Comparison of ENCODE assay signal across 8 cellular contexts in genomic region chr4:5710065-5710961, GRCh38. TPM values are rescaled to one million over a fixed set of nuclear protein-coding genes. Genes with fewer than 3 reads are reported as not detected.
DNase-seq lines count a peak whose midpoint lies in the region; ATAC-seq, FAIRE-seq and TF ChIP-seq lines count a peak whose summit lies in the region.

No MANE protein-coding gene starts in this region.

- no peaks in the 10 kb centered on the region for H3K27me3 ChIP-seq in BJ (ENCODE audit: control insufficient read depth, insufficient read depth, low read length)
- peaks cover 35% of the 10 kb centered on the region for H3K27me3 ChIP-seq in HUES48 (ENCODE audit: control insufficient read depth, insufficient read depth, low read length)
- peaks cover 2 to 18% of the 10 kb centered on the region in 2 experiments; a peak in 3 of 5 replicates for H3K27me3 ChIP-seq in K562 (ENCODE audit: control insufficient read depth in 2 of 2, insufficient read depth in 2 of 2, low read length in 2 of 2)
- peaks cover 0 to 15% (median 5%) of the 10 kb centered on the region in 5 donors for H3K27me3 ChIP-seq in subcutaneous abdominal adipose tissue (ENCODE audit: control insufficient read depth in 5 of 5, insufficient read depth in 4 of 5, low read length in 5 of 5)

- DNase-seq in BJ (ENCODE audit: low read depth), result no peak
- DNase-seq in K562 (ENCODE audit: extremely low read depth in 1 of 4, low spot score in 3 of 4), result no peak
- DNase-seq in immature natural killer cell, result no peak
- DNase-seq in globus pallidus (ENCODE audit: low spot score), result no peak
- DNase-seq in activated CD4-positive, alpha-beta T cell treated with anti-CD3 and anti-CD28 coated beads for 48 hours, result no peak
- DNase-seq in SKM-1 (lab: John Stamatoyannopoulos, UW; ENCODE audit: unreplicated experiment), result no peak

- peak; percentile 57 for ATAC-seq in K562

- H3K4me1 ChIP-seq in HUES48 (ENCODE audit: control insufficient read depth, insufficient read depth, low read length) (peaks cover 18% of the 10 kb centered on the region), K562 (replicated peaks in 1 of 2; ENCODE audit: control insufficient read depth in 2 of 2, insufficient read depth in 2 of 2, low read length in 2 of 2) (peaks cover 0 to 20% of the 10 kb centered on the region in 2 experiments; a peak in 4 of 5 replicates), subcutaneous abdominal adipose tissue (ENCODE audit: control insufficient read depth in 5 of 5, insufficient read depth in 5 of 5, low read length in 5 of 5) (peaks cover 4 to 51% (median 39%) of the 10 kb centered on the region in 5 donors)

- WGBS in K562 (ENCODE audit: insufficient coverage, low coverage, missing lambda C conversion rate), result 3% methylated on average over 13 of the region's 13 CpGs

- peak overlapping the region; percentile 66 for H3K4me3 ChIP-seq in BJ (ENCODE audit: low read depth, low read length)
- H3K4me3 ChIP-seq in HUES48 (ENCODE audit: low read depth, low read length), result peak overlapping the region; percentile 62
- peak overlapping the region; percentile 28; the same call in 1 of the 2 replicates for H3K4me3 ChIP-seq in K562
- peak overlapping the region; percentile 38 to 75 (median 66) for H3K4me3 ChIP-seq in subcutaneous abdominal adipose tissue (ENCODE audit: low read depth in 1 of 5, low read length in 5 of 5)

- CTCF ChIA-PET in BJ (lab: Yijun Ruan, JAX) (interaction anchor here (0.7 to 2.0 kb wide), 9 partner anchors 11 to 103 kb away, joined by 3 to 6 read pairs (median 3); no protein-coding TSS in a partner anchor), K562 (lab: Yijun Ruan, JAX; ENCODE audit: low intra/inter-chr PET ratio) (no interaction called here)

- no peak for TF ChIP-seq RAD21 in K562 (CRISPR knock-in tag; conservative IDR thresholded peaks at IDR 0.05 in 1 of 2, IDR thresholded peaks at IDR 0.05 in 1 of 2)

- H3K9me3 Mint-ChIP-seq in immature natural killer cell, result peaks cover 5 to 7% (median 5%) of the 10 kb centered on the region in 6 donors

- H3K27ac ChIP-seq in HUES48 (ENCODE audit: low read depth, low read length) (no peak overlapping the region), K562 (ENCODE audit: extremely low read depth, low read depth, low read length) (peak overlapping the region; percentile 22; the same call in 1 of the 3 replicates), subcutaneous abdominal adipose tissue (ENCODE audit: low read depth, low read length) (peak overlapping the region; percentile 55)

- H3K36me3 ChIP-seq in BJ (ENCODE audit: control insufficient read depth, insufficient read depth, low read length), result peaks cover 2% of the 10 kb centered on the region; the same call in 1 of the 2 replicates
- H3K36me3 ChIP-seq in HUES48 (ENCODE audit: control insufficient read depth, insufficient read depth, low read length), result no peaks in the 10 kb centered on the region
- H3K36me3 ChIP-seq in K562 (ENCODE audit: control insufficient read depth, insufficient read depth, low read length), result no peaks in the 10 kb centered on the region
- H3K36me3 ChIP-seq in subcutaneous abdominal adipose tissue (ENCODE audit: control insufficient read depth in 5 of 5, insufficient read depth in 5 of 5, low read length in 5 of 5), result no peaks in the 10 kb centered on the region

- BruUV-seq in K562 (replicated peaks; lab: Mats Ljungman, UMichigan), result no TSS peak

- H3K9me3 ChIP-seq in HUES48 (ENCODE audit: control insufficient read depth, insufficient read depth, low read length), result no peaks in the 10 kb centered on the region
- peaks cover 7% of the 10 kb centered on the region; the same call in 1 of the 2 replicates for H3K9me3 ChIP-seq in K562 (replicated peaks; ENCODE audit: control insufficient read depth, insufficient read depth, low read depth, low read length)
- peaks cover 3 to 9% (median 4%) of the 10 kb centered on the region in 5 donors for H3K9me3 ChIP-seq in subcutaneous abdominal adipose tissue (ENCODE audit: control insufficient read depth in 5 of 5, low read length in 5 of 5)

- FAIRE-seq in K562 (lab: Jason Lieb, UNC), result no peak

- H3K9ac ChIP-seq in HUES48 (ENCODE audit: low read depth, low read length), result no peak overlapping the region
- H3K9ac ChIP-seq in K562 (ENCODE audit: insufficient read depth in 1 of 2, low read depth in 2 of 2, low read length in 2 of 2), result no peak overlapping the region
- H3K9ac ChIP-seq in subcutaneous abdominal adipose tissue (ENCODE audit: low read length in 5 of 5), result peak overlapping the region in 2 of 5 donors; percentile 48 to 61

- H3K79me2 ChIP-seq in K562 (ENCODE audit: control insufficient read depth, insufficient read depth, low read length), result no peaks in the 10 kb centered on the region

- intact Hi-C loops in K562 (cut with micrococcal nuclease), result no loop called here

- H2AFZ ChIP-seq in K562 (ENCODE audit: low read depth, low read length), result peak overlapping the region; percentile 62

- no peak for TF ChIP-seq EP300 in K562 (IDR thresholded peaks at IDR 0.05; ENCODE audit: low read length)

- H3K27me3 Mint-ChIP-seq in immature natural killer cell (ENCODE audit: low read depth in 3 of 3), result peaks cover 9 to 33% (median 16%) of the 10 kb centered on the region in 3 donors

- peaks cover 0 to 3% (median 0%) of the 10 kb centered on the region in 3 donors for H3K36me3 Mint-ChIP-seq in immature natural killer cell

- H3K9me1 ChIP-seq in K562 (ENCODE audit: control insufficient read depth, insufficient read depth, low read length), result no peaks in the 10 kb centered on the region

- peak overlapping the region in 4 of 5 donors; percentile 34 to 67 (median 54) for H3K4me3 Mint-ChIP-seq in immature natural killer cell

- no peaks in the 10 kb centered on the region for H4K20me1 ChIP-seq in K562 (replicated peaks; ENCODE audit: control insufficient read depth, insufficient read depth, low read length)

- H3K4me2 ChIP-seq in K562 (ENCODE audit: insufficient read depth, low read length), result peak overlapping the region; percentile 25; the same call in 1 of the 2 replicates

- POLR2A ChIA-PET in BJ (lab: Charles Lee), result no interaction called here
- POLR2A ChIA-PET in K562 (lab: Yijun Ruan, JAX), result interaction anchor here (0.7 kb wide), 1 partner anchor 616 kb away, joined by 3 read pairs; no protein-coding TSS in a partner anchor

- peak; percentile 59 for TF ChIP-seq CTCF in BJ (IDR thresholded peaks at IDR 0.05; ENCODE audit: insufficient read depth, low read depth, low read length)
- 0 out of 6 replicates have a peak, but pooled peaks of 1 of the 3 experiments have one; percentile 27 for TF ChIP-seq CTCF in K562 (IDR thresholded peaks at IDR 0.05 in 2 of 3, conservative IDR thresholded peaks at IDR 0.05 in 1 of 3; ENCODE audit: insufficient read depth in 2 of 3, low read depth in 1 of 3, low read length in 3 of 3)

- in situ Hi-C loops in K562 (cut with MboI), result no loop called here

- TF ChIP-seq POLR2A in K562 (conservative IDR thresholded peaks at IDR 0.05), result no peak

- H3K4me1 Mint-ChIP-seq in immature natural killer cell, result peaks cover 0 to 2% of the 10 kb centered on the region in 2 donors

- H3K27ac Mint-ChIP-seq in immature natural killer cell, result no peak overlapping the region

TF ChIP-seq in K562, 482 proteins besides CTCF, POLR2A, EP300 and RAD21 (continues in another document):
- TF ChIP-seq MEIS2 (IDR thresholded peaks at IDR 0.05; ENCODE audit: partially characterized antibody), result peak; percentile 20

RNA-seq across cellular contexts. Expression of gene EVC, which starts 0.7 kb away (rescaled TPM):
- polyA plus RNA-seq in BJ (2011; rRNA removed), result 10.0 and 12.8 TPM in 2 replicates
- polyA minus RNA-seq in BJ (2011; rRNA and poly(A)+ RNA removed), result 15.3 and 20.8 TPM in 2 replicates
- 3.4 and 3.9 TPM in 2 replicates for total RNA-seq in K562 (2011; cell fraction: chromatin; rRNA removed; ENCODE audit: low replicate concordance)
- 1.3 and 1.6 TPM in 2 replicates for total RNA-seq in K562 (2011; cell fraction: nucleolus; rRNA removed)
- 1.1 and 2.0 TPM in 2 replicates for total RNA-seq in K562 (2011; cell fraction: nucleoplasm; rRNA removed)
- 0.91 and 2.3 TPM in 2 replicates for total RNA-seq in K562 (2014; rRNA removed)
- total RNA-seq in K562 (2014; rRNA removed; fragmentation: Illumina TruSeq; extraction: Trizol), result 1.1 and 1.2 TPM in 2 replicates
- total RNA-seq in K562 (2015; rRNA removed; fragmentation: Illumina TruSeq; extraction: Trizol), result 1.4 and 1.7 TPM in 2 replicates
- total RNA-seq in K562 (2021), result 3.2 and 3.4 TPM in 2 replicates
- polyA plus RNA-seq in K562 (2011; rRNA removed), result 0.01 and 0.22 TPM in 2 replicates
- polyA plus RNA-seq in K562 (2011; cell fraction: cytosol; rRNA removed), result 0.01 and 0.10 TPM in 2 replicates
- 0.03 and 1.2 TPM in 2 replicates for polyA plus RNA-seq in K562 (2011; cell fraction: nucleus; rRNA removed)
- polyA plus RNA-seq in K562 (2012), result 1.3 and 3.9 TPM in 2 replicates
- 1.2 and 1.5 TPM in 2 replicates for polyA plus RNA-seq in K562 (2014; fragmentation: Illumina TruSeq; extraction: Trizol)
- polyA plus RNA-seq in K562 (2014; fragmentation: Nextera tagmentation; extraction: Ambion mirVana), result under 1 TPM; 0.03 to 0.08 TPM
- polyA plus RNA-seq in K562 (2014; rRNA removed), result 2.6 and 2.7 TPM in 2 replicates
- polyA minus RNA-seq in K562 (2011; rRNA and poly(A)+ RNA removed), result 0.06 and 0.18 TPM in 2 replicates
- 0.10 TPM in 1 of 2 replicates, not detected in the other for polyA minus RNA-seq in K562 (2011; cell fraction: cytosol; rRNA and poly(A)+ RNA removed)
- 0.44 and 1.1 TPM in 2 replicates for polyA minus RNA-seq in K562 (2011; cell fraction: nucleus; rRNA and poly(A)+ RNA removed)
- not detected for polyA plus RNA-seq in immature natural killer cell

RNA-seq across cellular contexts. Expression of gene EVC2, which starts 2.0 kb away (rescaled TPM):
- polyA plus RNA-seq in BJ (2011; rRNA removed), result 2.2 and 2.3 TPM in 2 replicates
- 6.2 and 7.3 TPM in 2 replicates for polyA minus RNA-seq in BJ (2011; rRNA and poly(A)+ RNA removed)
- 0.62 and 0.63 TPM in 2 replicates for total RNA-seq in K562 (2011; cell fraction: chromatin; rRNA removed; ENCODE audit: low replicate concordance)
- 0.26 and 0.33 TPM in 2 replicates for total RNA-seq in K562 (2011; cell fraction: nucleolus; rRNA removed)
- total RNA-seq in K562 (2011; cell fraction: nucleoplasm; rRNA removed), result 0.31 and 0.51 TPM in 2 replicates
- total RNA-seq in K562 (2014; rRNA removed), result 0.54 and 0.61 TPM in 2 replicates
- 0.29 and 0.45 TPM in 2 replicates for total RNA-seq in K562 (2014; rRNA removed; fragmentation: Illumina TruSeq; extraction: Trizol)
- 0.45 and 0.51 TPM in 2 replicates for total RNA-seq in K562 (2015; rRNA removed; fragmentation: Illumina TruSeq; extraction: Trizol)
- 0.47 and 0.55 TPM in 2 replicates for total RNA-seq in K562 (2021)
- 0.03 TPM in 1 of 2 replicates, not detected in the other for polyA plus RNA-seq in K562 (2011; rRNA removed)
- 0.01 TPM in 1 of 2 replicates, not detected in the other for polyA plus RNA-seq in K562 (2011; cell fraction: cytosol; rRNA removed)
- 0.10 TPM in 1 of 2 replicates, not detected in the other for polyA plus RNA-seq in K562 (2011; cell fraction: nucleus; rRNA removed)
- polyA plus RNA-seq in K562 (2012), result 0.36 and 1.2 TPM in 2 replicates
- 0.26 and 0.33 TPM in 2 replicates for polyA plus RNA-seq in K562 (2014; fragmentation: Illumina TruSeq; extraction: Trizol)
- polyA plus RNA-seq in K562 (2014; fragmentation: Nextera tagmentation; extraction: Ambion mirVana), result under 1 TPM in 1 of 2 experiments, not detected in 1; 0.07 TPM
- polyA plus RNA-seq in K562 (2014; rRNA removed), result 0.36 and 0.42 TPM in 2 replicates
- 0.04 TPM in 1 of 2 replicates, not detected in the other for polyA minus RNA-seq in K562 (2011; rRNA and poly(A)+ RNA removed)
- not detected in 2 replicates for polyA minus RNA-seq in K562 (2011; cell fraction: cytosol; rRNA and poly(A)+ RNA removed)
- polyA minus RNA-seq in K562 (2011; cell fraction: nucleus; rRNA and poly(A)+ RNA removed), result 0.13 TPM in 1 of 2 replicates, not detected in the other
- polyA plus RNA-seq in immature natural killer cell, result not detected
